1 cellular context compared by ENCODE assay signal in the genomic region with DNA sequence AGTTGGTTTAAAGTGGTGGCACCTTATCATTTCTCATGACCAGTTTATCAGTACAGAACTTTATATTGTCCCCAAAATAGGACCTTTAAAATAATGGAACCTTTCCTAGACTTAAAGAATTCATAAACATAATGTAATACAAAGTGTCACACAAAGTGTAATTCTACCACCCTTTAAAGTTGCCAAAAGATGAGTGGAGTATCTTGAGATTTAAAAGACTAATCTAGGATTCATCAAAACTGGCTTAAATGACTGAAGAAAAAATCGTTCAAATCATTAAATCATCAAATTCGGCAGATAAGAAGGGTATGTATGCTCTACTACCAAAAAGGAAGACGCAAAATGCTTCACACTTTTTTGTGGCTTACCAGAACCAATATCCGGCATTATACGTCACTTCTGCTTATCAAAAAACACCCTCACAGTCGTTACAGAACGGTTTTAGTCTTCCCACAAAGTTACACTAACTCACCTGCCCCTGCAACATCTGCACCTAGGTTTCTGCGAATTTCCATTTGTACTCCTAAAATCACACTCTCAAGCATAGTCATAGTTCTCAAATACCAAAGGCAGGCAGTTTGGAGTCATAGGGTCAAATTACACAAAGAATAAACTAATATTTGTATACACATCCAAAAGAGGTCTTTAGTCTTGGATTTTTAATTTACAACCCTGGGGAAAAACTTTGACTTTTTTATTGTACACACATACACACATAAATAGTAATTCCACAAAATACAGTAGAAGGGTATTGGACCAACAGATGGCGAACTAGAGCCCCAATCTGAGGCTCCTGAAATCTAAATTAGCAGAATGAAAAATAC.
TF ChIP-seq lines count a peak whose summit lies in the region.

No MANE protein-coding gene starts in this region.

TF ChIP-seq in K562, 482 proteins besides CTCF, POLR2A, EP300 and RAD21 (continued from another document and continues in another):
- TF ChIP-seq, protein P1, sequence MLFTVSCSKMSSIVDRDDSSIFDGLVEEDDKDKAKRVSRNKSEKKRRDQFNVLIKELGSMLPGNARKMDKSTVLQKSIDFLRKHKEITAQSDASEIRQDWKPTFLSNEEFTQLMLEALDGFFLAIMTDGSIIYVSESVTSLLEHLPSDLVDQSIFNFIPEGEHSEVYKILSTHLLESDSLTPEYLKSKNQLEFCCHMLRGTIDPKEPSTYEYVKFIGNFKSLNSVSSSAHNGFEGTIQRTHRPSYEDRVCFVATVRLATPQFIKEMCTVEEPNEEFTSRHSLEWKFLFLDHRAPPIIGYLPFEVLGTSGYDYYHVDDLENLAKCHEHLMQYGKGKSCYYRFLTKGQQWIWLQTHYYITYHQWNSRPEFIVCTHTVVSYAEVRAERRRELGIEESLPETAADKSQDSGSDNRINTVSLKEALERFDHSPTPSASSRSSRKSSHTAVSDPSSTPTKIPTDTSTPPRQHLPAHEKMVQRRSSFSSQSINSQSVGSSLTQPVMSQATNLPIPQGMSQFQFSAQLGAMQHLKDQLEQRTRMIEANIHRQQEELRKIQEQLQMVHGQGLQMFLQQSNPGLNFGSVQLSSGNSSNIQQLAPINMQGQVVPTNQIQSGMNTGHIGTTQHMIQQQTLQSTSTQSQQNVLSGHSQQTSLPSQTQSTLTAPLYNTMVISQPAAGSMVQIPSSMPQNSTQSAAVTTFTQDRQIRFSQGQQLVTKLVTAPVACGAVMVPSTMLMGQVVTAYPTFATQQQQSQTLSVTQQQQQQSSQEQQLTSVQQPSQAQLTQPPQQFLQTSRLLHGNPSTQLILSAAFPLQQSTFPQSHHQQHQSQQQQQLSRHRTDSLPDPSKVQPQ (CRISPR knock-in tag; IDR thresholded peaks at IDR 0.05; ENCODE audit: borderline replicate concordance), result no peak
- TF ChIP-seq MYNN (IDR thresholded peaks at IDR 0.05), result no peak
- no peak for TF ChIP-seq MYNN (CRISPR knock-in tag; IDR thresholded peaks at IDR 0.05)
- no peak for TF ChIP-seq TBL1XR1 (IDR thresholded peaks at IDR 0.05; ENCODE audit: low read length in 2 of 2)
- TF ChIP-seq, protein P2, sequence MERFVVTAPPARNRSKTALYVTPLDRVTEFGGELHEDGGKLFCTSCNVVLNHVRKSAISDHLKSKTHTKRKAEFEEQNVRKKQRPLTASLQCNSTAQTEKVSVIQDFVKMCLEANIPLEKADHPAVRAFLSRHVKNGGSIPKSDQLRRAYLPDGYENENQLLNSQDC (CRISPR knock-in tag; IDR thresholded peaks at IDR 0.05), result no peak
- no peak for TF ChIP-seq RBFOX2 (IDR thresholded peaks at IDR 0.05; ENCODE audit: low read depth, low read length)
- TF ChIP-seq, protein P3, sequence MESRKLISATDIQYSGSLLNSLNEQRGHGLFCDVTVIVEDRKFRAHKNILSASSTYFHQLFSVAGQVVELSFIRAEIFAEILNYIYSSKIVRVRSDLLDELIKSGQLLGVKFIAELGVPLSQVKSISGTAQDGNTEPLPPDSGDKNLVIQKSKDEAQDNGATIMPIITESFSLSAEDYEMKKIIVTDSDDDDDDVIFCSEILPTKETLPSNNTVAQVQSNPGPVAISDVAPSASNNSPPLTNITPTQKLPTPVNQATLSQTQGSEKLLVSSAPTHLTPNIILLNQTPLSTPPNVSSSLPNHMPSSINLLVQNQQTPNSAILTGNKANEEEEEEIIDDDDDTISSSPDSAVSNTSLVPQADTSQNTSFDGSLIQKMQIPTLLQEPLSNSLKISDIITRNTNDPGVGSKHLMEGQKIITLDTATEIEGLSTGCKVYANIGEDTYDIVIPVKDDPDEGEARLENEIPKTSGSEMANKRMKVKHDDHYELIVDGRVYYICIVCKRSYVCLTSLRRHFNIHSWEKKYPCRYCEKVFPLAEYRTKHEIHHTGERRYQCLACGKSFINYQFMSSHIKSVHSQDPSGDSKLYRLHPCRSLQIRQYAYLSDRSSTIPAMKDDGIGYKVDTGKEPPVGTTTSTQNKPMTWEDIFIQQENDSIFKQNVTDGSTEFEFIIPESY (CRISPR knock-in tag; IDR thresholded peaks at IDR 0.05), result no peak
- no peak for TF ChIP-seq NEUROD1 (IDR thresholded peaks at IDR 0.05; ENCODE audit: borderline replicate concordance, low read depth, low read length, partially characterized antibody)
- no peak for TF ChIP-seq CREB3L1 (IDR thresholded peaks at IDR 0.05; ENCODE audit: borderline replicate concordance, low read depth)
- TF ChIP-seq ZNF165 (CRISPR knock-in tag; IDR thresholded peaks at IDR 0.05; ENCODE audit: borderline replicate concordance), result no peak
- peak; percentile 77 for TF ChIP-seq DPF2 (IDR thresholded peaks at IDR 0.05)
- TF ChIP-seq, protein P4, sequence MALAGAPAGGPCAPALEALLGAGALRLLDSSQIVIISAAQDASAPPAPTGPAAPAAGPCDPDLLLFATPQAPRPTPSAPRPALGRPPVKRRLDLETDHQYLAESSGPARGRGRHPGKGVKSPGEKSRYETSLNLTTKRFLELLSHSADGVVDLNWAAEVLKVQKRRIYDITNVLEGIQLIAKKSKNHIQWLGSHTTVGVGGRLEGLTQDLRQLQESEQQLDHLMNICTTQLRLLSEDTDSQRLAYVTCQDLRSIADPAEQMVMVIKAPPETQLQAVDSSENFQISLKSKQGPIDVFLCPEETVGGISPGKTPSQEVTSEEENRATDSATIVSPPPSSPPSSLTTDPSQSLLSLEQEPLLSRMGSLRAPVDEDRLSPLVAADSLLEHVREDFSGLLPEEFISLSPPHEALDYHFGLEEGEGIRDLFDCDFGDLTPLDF (CRISPR knock-in tag; IDR thresholded peaks at IDR 0.05), result no peak; the same call in 1 of the 2 replicates
- TF ChIP-seq, protein P5, sequence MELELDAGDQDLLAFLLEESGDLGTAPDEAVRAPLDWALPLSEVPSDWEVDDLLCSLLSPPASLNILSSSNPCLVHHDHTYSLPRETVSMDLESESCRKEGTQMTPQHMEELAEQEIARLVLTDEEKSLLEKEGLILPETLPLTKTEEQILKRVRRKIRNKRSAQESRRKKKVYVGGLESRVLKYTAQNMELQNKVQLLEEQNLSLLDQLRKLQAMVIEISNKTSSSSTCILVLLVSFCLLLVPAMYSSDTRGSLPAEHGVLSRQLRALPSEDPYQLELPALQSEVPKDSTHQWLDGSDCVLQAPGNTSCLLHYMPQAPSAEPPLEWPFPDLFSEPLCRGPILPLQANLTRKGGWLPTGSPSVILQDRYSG (tag; conservative IDR thresholded peaks at IDR 0.05; ENCODE audit: low read depth), result no peak; the same call in 1 of the 2 replicates
- no peak for TF ChIP-seq EGR1 (conservative IDR thresholded peaks at IDR 0.05)
- no peak for TF ChIP-seq XRCC3 (IDR thresholded peaks at IDR 0.05)
- no peak for TF ChIP-seq FOXP1 (CRISPR knock-in tag; IDR thresholded peaks at IDR 0.05)
- TF ChIP-seq MEIS2 (IDR thresholded peaks at IDR 0.05; ENCODE audit: partially characterized antibody), result no peak
- no peak for TF ChIP-seq GTF3C2 (IDR thresholded peaks at IDR 0.05; ENCODE audit: borderline replicate concordance, extremely low read depth, insufficient read length)
- TF ChIP-seq, protein P6, sequence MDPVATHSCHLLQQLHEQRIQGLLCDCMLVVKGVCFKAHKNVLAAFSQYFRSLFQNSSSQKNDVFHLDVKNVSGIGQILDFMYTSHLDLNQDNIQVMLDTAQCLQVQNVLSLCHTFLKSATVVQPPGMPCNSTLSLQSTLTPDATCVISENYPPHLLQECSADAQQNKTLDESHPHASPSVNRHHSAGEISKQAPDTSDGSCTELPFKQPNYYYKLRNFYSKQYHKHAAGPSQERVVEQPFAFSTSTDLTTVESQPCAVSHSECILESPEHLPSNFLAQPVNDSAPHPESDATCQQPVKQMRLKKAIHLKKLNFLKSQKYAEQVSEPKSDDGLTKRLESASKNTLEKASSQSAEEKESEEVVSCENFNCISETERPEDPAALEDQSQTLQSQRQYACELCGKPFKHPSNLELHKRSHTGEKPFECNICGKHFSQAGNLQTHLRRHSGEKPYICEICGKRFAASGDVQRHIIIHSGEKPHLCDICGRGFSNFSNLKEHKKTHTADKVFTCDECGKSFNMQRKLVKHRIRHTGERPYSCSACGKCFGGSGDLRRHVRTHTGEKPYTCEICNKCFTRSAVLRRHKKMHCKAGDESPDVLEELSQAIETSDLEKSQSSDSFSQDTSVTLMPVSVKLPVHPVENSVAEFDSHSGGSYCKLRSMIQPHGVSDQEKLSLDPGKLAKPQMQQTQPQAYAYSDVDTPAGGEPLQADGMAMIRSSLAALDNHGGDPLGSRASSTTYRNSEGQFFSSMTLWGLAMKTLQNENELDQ (CRISPR knock-in tag; IDR thresholded peaks at IDR 0.05; ENCODE audit: borderline replicate concordance), result no peak
- TF ChIP-seq ETV6 (IDR thresholded peaks at IDR 0.05; ENCODE audit: borderline replicate concordance in 1 of 2, low read depth in 2 of 2, low read length in 1 of 2), result no peak
- TF ChIP-seq ETV6 (CRISPR knock-in tag; IDR thresholded peaks at IDR 0.05; ENCODE audit: borderline replicate concordance), result no peak
- no peak for TF ChIP-seq NFYB (IDR thresholded peaks at IDR 0.05; ENCODE audit: extremely low read depth, insufficient read length)
- TF ChIP-seq POLR2H (tag; IDR thresholded peaks at IDR 0.05; ENCODE audit: low read depth), result peak; percentile 42; the same call in 1 of the 2 replicates
- TF ChIP-seq ZBED1 (IDR thresholded peaks at IDR 0.05), result no peak
- TF ChIP-seq MIER1 (IDR thresholded peaks at IDR 0.05; ENCODE audit: low read depth), result peak; percentile 71; the same call in 1 of the 2 replicates
- TF ChIP-seq YY1 (IDR thresholded peaks at IDR 0.05; ENCODE audit: borderline replicate concordance in 1 of 3, control insufficient read depth in 1 of 3, extremely low read depth in 1 of 3, insufficient read depth in 3 of 3, insufficient read length in 1 of 3, insufficient replicate concordance in 2 of 3, low read depth in 1 of 3, low read length in 2 of 3), result no peak
- peak; percentile 72; the same call in 1 of the 2 replicates for TF ChIP-seq ESRRB (CRISPR knock-in tag; IDR thresholded peaks at IDR 0.05; ENCODE audit: borderline replicate concordance)
- TF ChIP-seq SMARCC2 (IDR thresholded peaks at IDR 0.05; ENCODE audit: low read depth), result no peak; the same call in 1 of the 2 replicates
- no peak; the same call in 1 of the 2 replicates for TF ChIP-seq TRIM28 (IDR thresholded peaks at IDR 0.05)
- TF ChIP-seq ZBTB2 (IDR thresholded peaks at IDR 0.05), result no peak; the same call in 1 of the 2 replicates
- TF ChIP-seq RUNX1 (IDR thresholded peaks at IDR 0.05; ENCODE audit: low read depth), result no peak
- TF ChIP-seq ZNF668 (CRISPR knock-in tag; IDR thresholded peaks at IDR 0.05), result no peak
- TF ChIP-seq, protein P7, sequence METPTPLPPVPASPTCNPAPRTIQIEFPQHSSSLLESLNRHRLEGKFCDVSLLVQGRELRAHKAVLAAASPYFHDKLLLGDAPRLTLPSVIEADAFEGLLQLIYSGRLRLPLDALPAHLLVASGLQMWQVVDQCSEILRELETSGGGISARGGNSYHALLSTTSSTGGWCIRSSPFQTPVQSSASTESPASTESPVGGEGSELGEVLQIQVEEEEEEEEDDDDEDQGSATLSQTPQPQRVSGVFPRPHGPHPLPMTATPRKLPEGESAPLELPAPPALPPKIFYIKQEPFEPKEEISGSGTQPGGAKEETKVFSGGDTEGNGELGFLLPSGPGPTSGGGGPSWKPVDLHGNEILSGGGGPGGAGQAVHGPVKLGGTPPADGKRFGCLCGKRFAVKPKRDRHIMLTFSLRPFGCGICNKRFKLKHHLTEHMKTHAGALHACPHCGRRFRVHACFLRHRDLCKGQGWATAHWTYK (CRISPR knock-in tag; IDR thresholded peaks at IDR 0.05), result no peak
- no peak for TF ChIP-seq SLC30A9 (CRISPR knock-in tag; IDR thresholded peaks at IDR 0.05)
- TF ChIP-seq, protein P8, sequence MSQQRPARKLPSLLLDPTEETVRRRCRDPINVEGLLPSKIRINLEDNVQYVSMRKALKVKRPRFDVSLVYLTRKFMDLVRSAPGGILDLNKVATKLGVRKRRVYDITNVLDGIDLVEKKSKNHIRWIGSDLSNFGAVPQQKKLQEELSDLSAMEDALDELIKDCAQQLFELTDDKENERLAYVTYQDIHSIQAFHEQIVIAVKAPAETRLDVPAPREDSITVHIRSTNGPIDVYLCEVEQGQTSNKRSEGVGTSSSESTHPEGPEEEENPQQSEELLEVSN (IDR thresholded peaks at IDR 0.05; ENCODE audit: borderline replicate concordance in 1 of 2, extremely low read depth in 1 of 2, insufficient read depth in 1 of 2, insufficient read length in 1 of 2, low read depth in 1 of 2, low read length in 1 of 2, poor library complexity in 1 of 2, severe bottlenecking in 1 of 2), result no peak
- no peak; a peak in 1 of 4 replicates for TF ChIP-seq TRIM24 (IDR thresholded peaks at IDR 0.05)
